In the genomic region with DNA sequence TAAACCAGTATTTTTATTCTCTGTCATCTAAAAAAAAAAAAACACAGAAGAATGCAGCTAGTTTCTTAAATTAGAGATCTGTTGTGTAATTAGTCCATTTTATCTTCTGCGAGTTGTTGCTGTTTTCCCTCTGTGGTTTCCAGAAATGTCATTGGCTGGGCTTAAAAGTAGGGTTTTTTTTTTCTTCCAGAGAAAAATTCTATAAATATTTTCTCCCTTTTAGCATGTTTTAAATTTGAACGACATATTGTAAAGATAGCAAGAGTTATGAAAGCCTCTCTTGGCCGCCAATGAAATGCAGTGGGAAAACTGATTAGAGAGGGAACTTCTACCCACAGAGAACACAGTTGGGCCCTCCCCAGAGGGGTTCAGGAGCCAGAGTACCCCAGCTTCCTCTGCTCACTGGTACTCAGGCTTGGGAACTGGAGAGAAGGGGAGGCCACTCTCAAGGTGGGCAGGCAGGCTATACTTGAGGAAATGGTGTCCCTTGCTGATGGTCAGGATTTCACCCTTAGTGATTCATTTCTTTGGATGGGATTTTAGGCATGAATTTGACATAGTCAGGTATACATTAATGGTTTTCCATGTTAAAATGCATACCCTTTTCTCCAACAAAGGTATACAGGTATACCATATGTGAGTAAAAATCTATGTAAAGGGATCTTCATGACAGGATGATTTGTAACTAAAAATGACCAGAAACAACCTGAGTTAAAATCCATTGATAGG, we compare ENCODE assay signal across 18 cellular contexts.
"Had no signal": no experiment of that assay in that cellular context is flagged by ENCODE, and none has a peak within 500 bp of the region (broad histone marks: within the 10 kb centered on the region; RNA-seq: fewer than 3 reads in every experiment).

No MANE protein-coding gene starts in this region.

- H3K27ac ChIP-seq: parathyroid adenoma, VCaP had no signal

- H3K9me3 ChIP-seq: gastrocnemius medialis, mucosa of descending colon, transverse colon had no signal

- H3K4me3 ChIP-seq: gastrocnemius medialis, mucosa of descending colon, transverse colon had no signal

- H3K36me3 ChIP-seq: gastrocnemius medialis, transverse colon had no signal

- H3K27me3 ChIP-seq: gastrocnemius medialis, transverse colon had no signal

- FAIRE-seq: bronchial epithelial cell had no signal

- DNase-seq: activated CD4-positive, alpha-beta T cell treated with anti-CD3 and anti-CD28 coated beads for 1 hour; activated CD4-positive, alpha-beta T cell treated with anti-CD3 and anti-CD28 coated beads, Interleukin-2, amount 50 U/mL, for 4 hours; activated naive CD4-positive, alpha-beta T cell treated with anti-CD3 and anti-CD28 coated beads for 36 hours; activated naive CD8-positive, alpha-beta T cell treated with anti-CD3 and anti-CD28 coated beads, Interleukin-2, amount 50 U/mL, for 24 hours; endodermal cell; gastrocnemius medialis; islet precursor cell; mucosa of descending colon; naive thymus-derived CD4-positive, alpha-beta T cell; retina; stimulated activated CD4-positive, alpha-beta T cell treated with anti-CD3 and anti-CD28 coated beads, Interleukin-15, amount 100 ng/mL, for 24 hours; stimulated activated CD4-positive, alpha-beta T cell treated with anti-CD3 and anti-CD28 coated beads, Interleukin-4, amount 100 ng/mL, for 1 hour; stimulated activated naive B cell treated with anti-CD40 and anti-IgM and Interleukin-4, amounts not matched to agents 10 μg/mL and 1 μg/mL and 100 μg/mL, for 72 hours; substantia nigra; transverse colon had no signal

- H3K4me1 ChIP-seq: gastrocnemius medialis, parathyroid adenoma had no signal
